In the genomic region with DNA sequence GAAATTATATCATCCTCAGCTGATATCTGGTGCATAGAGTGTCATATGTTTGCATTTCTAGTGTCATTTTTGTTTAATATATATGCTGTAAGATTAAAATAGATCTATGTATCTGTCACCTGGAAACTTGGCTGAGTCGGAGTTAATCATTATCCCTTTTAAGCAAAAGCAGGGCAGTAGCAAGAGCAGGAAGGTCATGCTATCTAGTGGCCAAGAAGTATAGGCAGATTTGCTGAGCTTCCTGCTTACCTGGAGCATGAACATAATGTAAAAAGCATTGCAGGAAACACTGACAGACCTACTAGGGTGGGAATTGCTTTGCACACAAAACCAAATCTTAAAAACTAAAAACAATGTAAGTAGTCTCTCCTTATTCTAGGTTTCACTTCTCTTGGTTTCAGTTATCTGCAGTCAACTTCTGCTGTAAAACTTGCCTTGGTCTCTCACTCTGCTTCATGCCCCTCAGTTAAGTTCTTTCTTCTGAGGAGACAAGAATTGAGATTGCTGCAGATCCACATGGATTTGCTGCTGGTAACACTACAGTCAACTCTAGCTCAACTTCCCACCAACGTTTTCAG, we compare ENCODE assay signal across 1 cellular context.
TF ChIP-seq lines count a peak whose summit lies in the region.

No MANE protein-coding gene starts in this region.

TF ChIP-seq in GM12878, 131 proteins besides CTCF, POLR2A, EP300 and RAD21 (continued from another document):
- TF ChIP-seq, protein P1, sequence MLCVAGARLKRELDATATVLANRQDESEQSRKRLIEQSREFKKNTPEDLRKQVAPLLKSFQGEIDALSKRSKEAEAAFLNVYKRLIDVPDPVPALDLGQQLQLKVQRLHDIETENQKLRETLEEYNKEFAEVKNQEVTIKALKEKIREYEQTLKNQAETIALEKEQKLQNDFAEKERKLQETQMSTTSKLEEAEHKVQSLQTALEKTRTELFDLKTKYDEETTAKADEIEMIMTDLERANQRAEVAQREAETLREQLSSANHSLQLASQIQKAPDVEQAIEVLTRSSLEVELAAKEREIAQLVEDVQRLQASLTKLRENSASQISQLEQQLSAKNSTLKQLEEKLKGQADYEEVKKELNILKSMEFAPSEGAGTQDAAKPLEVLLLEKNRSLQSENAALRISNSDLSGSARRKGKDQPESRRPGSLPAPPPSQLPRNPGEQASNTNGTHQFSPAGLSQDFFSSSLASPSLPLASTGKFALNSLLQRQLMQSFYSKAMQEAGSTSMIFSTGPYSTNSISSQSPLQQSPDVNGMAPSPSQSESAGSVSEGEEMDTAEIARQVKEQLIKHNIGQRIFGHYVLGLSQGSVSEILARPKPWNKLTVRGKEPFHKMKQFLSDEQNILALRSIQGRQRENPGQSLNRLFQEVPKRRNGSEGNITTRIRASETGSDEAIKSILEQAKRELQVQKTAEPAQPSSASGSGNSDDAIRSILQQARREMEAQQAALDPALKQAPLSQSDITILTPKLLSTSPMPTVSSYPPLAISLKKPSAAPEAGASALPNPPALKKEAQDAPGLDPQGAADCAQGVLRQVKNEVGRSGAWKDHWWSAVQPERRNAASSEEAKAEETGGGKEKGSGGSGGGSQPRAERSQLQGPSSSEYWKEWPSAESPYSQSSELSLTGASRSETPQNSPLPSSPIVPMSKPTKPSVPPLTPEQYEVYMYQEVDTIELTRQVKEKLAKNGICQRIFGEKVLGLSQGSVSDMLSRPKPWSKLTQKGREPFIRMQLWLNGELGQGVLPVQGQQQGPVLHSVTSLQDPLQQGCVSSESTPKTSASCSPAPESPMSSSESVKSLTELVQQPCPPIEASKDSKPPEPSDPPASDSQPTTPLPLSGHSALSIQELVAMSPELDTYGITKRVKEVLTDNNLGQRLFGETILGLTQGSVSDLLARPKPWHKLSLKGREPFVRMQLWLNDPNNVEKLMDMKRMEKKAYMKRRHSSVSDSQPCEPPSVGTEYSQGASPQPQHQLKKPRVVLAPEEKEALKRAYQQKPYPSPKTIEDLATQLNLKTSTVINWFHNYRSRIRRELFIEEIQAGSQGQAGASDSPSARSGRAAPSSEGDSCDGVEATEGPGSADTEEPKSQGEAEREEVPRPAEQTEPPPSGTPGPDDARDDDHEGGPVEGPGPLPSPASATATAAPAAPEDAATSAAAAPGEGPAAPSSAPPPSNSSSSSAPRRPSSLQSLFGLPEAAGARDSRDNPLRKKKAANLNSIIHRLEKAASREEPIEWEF (IDR thresholded peaks at IDR 0.05; ENCODE audit: insufficient replicate concordance, low read depth, low read length), result no peak
- TF ChIP-seq CBX5 (IDR thresholded peaks at IDR 0.05; ENCODE audit: low read depth) (no peak), BCL11A (IDR thresholded peaks at IDR 0.05; ENCODE audit: low read depth, low read length) (no peak), CEBPB (IDR thresholded peaks at IDR 0.05; ENCODE audit: borderline replicate concordance in 1 of 2, low read depth in 2 of 2, low read length in 2 of 2) (no peak), KAT2A (conservative IDR thresholded peaks at IDR 0.05; ENCODE audit: control insufficient read depth, low read depth, low read length) (no peak), SP1 (IDR thresholded peaks at IDR 0.05; ENCODE audit: low read depth, low read length) (no peak), ZNF207 (IDR thresholded peaks at IDR 0.05; ENCODE audit: borderline replicate concordance) (no peak), PAX5 (IDR thresholded peaks at IDR 0.05; ENCODE audit: borderline replicate concordance, low read depth, low read length) (no peak), ZNF217 (IDR thresholded peaks at IDR 0.05) (no peak), ETV6 (conservative IDR thresholded peaks at IDR 0.05 in 1 of 2, IDR thresholded peaks at IDR 0.05 in 1 of 2; ENCODE audit: borderline replicate concordance in 1 of 2, low read depth in 1 of 2) (no peak), LARP7 (IDR thresholded peaks at IDR 0.05) (no peak), RELA (IDR thresholded peaks at IDR 0.05; ENCODE audit: borderline replicate concordance, partially characterized antibody) (no peak), HDGF (IDR thresholded peaks at IDR 0.05) (no peak), ZNF24 (IDR thresholded peaks at IDR 0.05) (no peak)
- TF ChIP-seq, protein P2, sequence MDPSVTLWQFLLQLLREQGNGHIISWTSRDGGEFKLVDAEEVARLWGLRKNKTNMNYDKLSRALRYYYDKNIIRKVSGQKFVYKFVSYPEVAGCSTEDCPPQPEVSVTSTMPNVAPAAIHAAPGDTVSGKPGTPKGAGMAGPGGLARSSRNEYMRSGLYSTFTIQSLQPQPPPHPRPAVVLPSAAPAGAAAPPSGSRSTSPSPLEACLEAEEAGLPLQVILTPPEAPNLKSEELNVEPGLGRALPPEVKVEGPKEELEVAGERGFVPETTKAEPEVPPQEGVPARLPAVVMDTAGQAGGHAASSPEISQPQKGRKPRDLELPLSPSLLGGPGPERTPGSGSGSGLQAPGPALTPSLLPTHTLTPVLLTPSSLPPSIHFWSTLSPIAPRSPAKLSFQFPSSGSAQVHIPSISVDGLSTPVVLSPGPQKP (IDR thresholded peaks at IDR 0.05; ENCODE audit: low read depth, low read length), result no peak
- TF ChIP-seq, protein P3, sequence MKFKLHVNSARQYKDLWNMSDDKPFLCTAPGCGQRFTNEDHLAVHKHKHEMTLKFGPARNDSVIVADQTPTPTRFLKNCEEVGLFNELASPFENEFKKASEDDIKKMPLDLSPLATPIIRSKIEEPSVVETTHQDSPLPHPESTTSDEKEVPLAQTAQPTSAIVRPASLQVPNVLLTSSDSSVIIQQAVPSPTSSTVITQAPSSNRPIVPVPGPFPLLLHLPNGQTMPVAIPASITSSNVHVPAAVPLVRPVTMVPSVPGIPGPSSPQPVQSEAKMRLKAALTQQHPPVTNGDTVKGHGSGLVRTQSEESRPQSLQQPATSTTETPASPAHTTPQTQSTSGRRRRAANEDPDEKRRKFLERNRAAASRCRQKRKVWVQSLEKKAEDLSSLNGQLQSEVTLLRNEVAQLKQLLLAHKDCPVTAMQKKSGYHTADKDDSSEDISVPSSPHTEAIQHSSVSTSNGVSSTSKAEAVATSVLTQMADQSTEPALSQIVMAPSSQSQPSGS (IDR thresholded peaks at IDR 0.05; ENCODE audit: low read length), result no peak
